ENCODE assay signal across 10 cellular contexts in genomic region chr12:14885718-14886201, GRCh38. TPM values are rescaled to one million over a fixed set of nuclear protein-coding genes. Genes with fewer than 3 reads are reported as not detected.
DNase-seq lines count a peak whose midpoint lies in the region; ATAC-seq and TF ChIP-seq lines count a peak whose summit lies in the region.
"Had no signal": no experiment of that assay in that cellular context is flagged by ENCODE, and none has a peak within 500 bp of the region (broad histone marks: within the 10 kb centered on the region; RNA-seq: fewer than 3 reads in every experiment).

TSS of gene MGP (minus strand) at chr12:14885854. CDS start at chr12:14885791, 63 bp downstream.

- no peak within 1 kb of the TSS for H2AFZ ChIP-seq in HCT116 (ENCODE audit: low read depth, low read length, poor library complexity, severe bottlenecking)

- TF ChIP-seq POLR2A in HCT116 (IDR thresholded peaks at IDR 0.05; ENCODE audit: borderline replicate concordance, extremely low read depth, insufficient read depth, insufficient read length) = no peak

- H3K4ac ChIP-seq in mesendoderm (ENCODE audit: low read depth, low read length) = no peak within 1 kb of the TSS

- no peaks in the 10 kb centered on the region for H3K79me1 ChIP-seq in mesendoderm (ENCODE audit: low read length)

- H3K9ac ChIP-seq in HCT116 (ENCODE audit: low read length) (no peak within 1 kb of the TSS), mesendoderm (ENCODE audit: low read length) (no peak within 1 kb of the TSS)

- H2BK120ac ChIP-seq in mesendoderm (ENCODE audit: low read depth, low read length) = no peak within 1 kb of the TSS

- no peak within 1 kb of the TSS for H4K8ac ChIP-seq in mesendoderm (ENCODE audit: low read depth, low read length)

- H3K56ac ChIP-seq in mesendoderm (ENCODE audit: low read length) = no peak within 1 kb of the TSS

- no peaks in the 10 kb centered on the region for H3K9me2 ChIP-seq in HCT116 (ENCODE audit: insufficient read depth)

- H3K4me1 Mint-ChIP-seq in activated naive CD8-positive, alpha-beta T cell treated with anti-CD3 and anti-CD28 coated beads, Interleukin-2, amount 10 ng/mL, durations not matched to agents 7 days and 5 days = peaks cover 15% of the 10 kb centered on the region
- H3K4me1 Mint-ChIP-seq in stimulated activated memory B cell treated with anti-CD40 and anti-IgM and Interleukin-4, amounts not matched to agents 10 μg/mL and 1 μg/mL and 100 μg/mL, for 72 hours = peaks cover 25% of the 10 kb centered on the region

- no peaks in the 10 kb centered on the region for H3K36me3 ChIP-seq in HCT116 (ENCODE audit: control insufficient read depth in 1 of 2, insufficient read depth in 2 of 2, low read length in 2 of 2)
- no peaks in the 10 kb centered on the region for H3K36me3 ChIP-seq in mesendoderm (ENCODE audit: control insufficient read depth, insufficient read depth, low read length)

- H3K18ac ChIP-seq in mesendoderm (ENCODE audit: low read length) = no peak within 1 kb of the TSS

- H3K79me2 ChIP-seq in HCT116 (ENCODE audit: insufficient read depth, low read length) (no peaks in the 10 kb centered on the region), mesendoderm (ENCODE audit: control insufficient read depth, insufficient read depth, low read length) (no peaks in the 10 kb centered on the region)

- RAD21 ChIA-PET in HCT116 (lab: Charles Lee; ENCODE audit: low non-redundant PET in 1 of 2, low total read pairs in 2 of 2, uncharacterized antibody in 2 of 2, unreplicated experiment in 2 of 2) = no interaction called here

- H3K9me3 ChIP-seq in HCT116 (ENCODE audit: control insufficient read depth in 1 of 2, insufficient read depth in 1 of 2, low read depth in 1 of 2, low read length in 2 of 2) (no peaks in the 10 kb centered on the region), right cardiac atrium (ENCODE audit: control insufficient read depth, low read length) (no peaks in the 10 kb centered on the region)

- no peaks in the 10 kb centered on the region; the same call in 1 of the 2 replicates for H4K20me1 ChIP-seq in HCT116 (ENCODE audit: insufficient read depth)

- intact Hi-C loops in HCT116 (cut with micrococcal nuclease) = no loop called here
- intact Hi-C loops in right cardiac atrium (cut with DNase I) = loop anchor here in 3 of 4 donors (5.0 kb wide), 2 partner anchors 33 to 38 kb away; no protein-coding TSS in a partner anchor

- POLR2A ChIA-PET in HCT116 (lab: Charles Lee) = no interaction called here
- POLR2A ChIA-PET in activated naive CD8-positive, alpha-beta T cell treated with anti-CD3 and anti-CD28 coated beads, Interleukin-2, amount 10 ng/mL, durations not matched to agents 7 days and 5 days (lab: Charles Lee) = no interaction called here

- H3K27ac Mint-ChIP-seq in activated naive CD8-positive, alpha-beta T cell treated with anti-CD3 and anti-CD28 coated beads, Interleukin-2, amount 10 ng/mL, durations not matched to agents 7 days and 5 days = no peak within 1 kb of the TSS
- peak within 1 kb of the TSS; percentile 23 for H3K27ac Mint-ChIP-seq in stimulated activated memory B cell treated with anti-CD40 and anti-IgM and Interleukin-4, amounts not matched to agents 10 μg/mL and 1 μg/mL and 100 μg/mL, for 72 hours
- H3K27ac Mint-ChIP-seq: T-helper 1 cell treated with Interleukin-12 subunit alpha and Interleukin-12 subunit beta and Interleukin-4 antibody, amounts not matched to agents 30 μg/mL and 1 μg/mL, for 36 hours had no signal

- H3K9me3 Mint-ChIP-seq in activated naive CD8-positive, alpha-beta T cell treated with anti-CD3 and anti-CD28 coated beads, Interleukin-2, amount 10 ng/mL, durations not matched to agents 7 days and 5 days = peaks cover 3% of the 10 kb centered on the region
- no peaks in the 10 kb centered on the region for H3K9me3 Mint-ChIP-seq in stimulated activated memory B cell treated with anti-CD40 and anti-IgM and Interleukin-4, amounts not matched to agents 10 μg/mL and 1 μg/mL and 100 μg/mL, for 72 hours

- no peak within 1 kb of the TSS for H2BK15ac ChIP-seq in mesendoderm (replicated peaks; ENCODE audit: low read depth)

- H2AK5ac ChIP-seq in mesendoderm (ENCODE audit: low read length) = no peak within 1 kb of the TSS

- no peak within 1 kb of the TSS for H2BK5ac ChIP-seq in mesendoderm (ENCODE audit: low read length)

- no peak within 1 kb of the TSS for H3K23ac ChIP-seq in mesendoderm (ENCODE audit: low read length)

- 18% methylated on average over 6 of the region's 6 CpGs for WGBS in right cardiac atrium
- no CpG with 5 or more reads among the region's 6 CpGs for WGBS in mesendoderm (ENCODE audit: extremely low coverage, insufficient coverage, low lambda C conversion rate)

- ATAC-seq in HCT116 (no peak), right cardiac atrium (peak; percentile 92 to 94)
- ATAC-seq in activated naive CD8-positive, alpha-beta T cell treated with anti-CD3 and anti-CD28 coated beads, Interleukin-2, amount 10 ng/mL, durations not matched to agents 7 days and 5 days (ENCODE audit: low read depth) = no peak
- no peak for ATAC-seq in stimulated activated memory B cell treated with anti-CD40 and anti-IgM and Interleukin-4, amounts not matched to agents 10 μg/mL and 1 μg/mL and 100 μg/mL, for 72 hours

- peaks cover 12% of the 10 kb centered on the region for H3K27me3 Mint-ChIP-seq in activated naive CD8-positive, alpha-beta T cell treated with anti-CD3 and anti-CD28 coated beads, Interleukin-2, amount 10 ng/mL, durations not matched to agents 7 days and 5 days
- H3K27me3 Mint-ChIP-seq in stimulated activated memory B cell treated with anti-CD40 and anti-IgM and Interleukin-4, amounts not matched to agents 10 μg/mL and 1 μg/mL and 100 μg/mL, for 72 hours = peaks cover 32% of the 10 kb centered on the region

- H3K36me3 Mint-ChIP-seq in activated naive CD8-positive, alpha-beta T cell treated with anti-CD3 and anti-CD28 coated beads, Interleukin-2, amount 10 ng/mL, durations not matched to agents 7 days and 5 days = peaks cover 8% of the 10 kb centered on the region
- H3K36me3 Mint-ChIP-seq in stimulated activated memory B cell treated with anti-CD40 and anti-IgM and Interleukin-4, amounts not matched to agents 10 μg/mL and 1 μg/mL and 100 μg/mL, for 72 hours = no peaks in the 10 kb centered on the region

- H3K4me3 ChIP-seq in HCT116 (replicated peaks in 1 of 2; ENCODE audit: low read depth in 1 of 2, low read length in 2 of 2) = no peak within 1 kb of the TSS
- H3K4me3 ChIP-seq in right cardiac atrium (ENCODE audit: low read length) = peak within 1 kb of the TSS; percentile 66
- H3K4me3 ChIP-seq in mesendoderm (ENCODE audit: low read length) = no peak within 1 kb of the TSS

- H3K27me3 ChIP-seq in HCT116 (ENCODE audit: insufficient read depth, low read length) = no peaks in the 10 kb centered on the region
- H3K27me3 ChIP-seq in right cardiac atrium (ENCODE audit: control insufficient read depth, insufficient read depth) = no peaks in the 10 kb centered on the region
- H3K27me3 ChIP-seq in mesendoderm (ENCODE audit: insufficient read depth, low read length, poor library complexity) = no peaks in the 10 kb centered on the region

- H3K4me1 ChIP-seq in HCT116 (ENCODE audit: control insufficient read depth in 1 of 2, insufficient read depth in 2 of 2, low read length in 2 of 2) (no peaks in the 10 kb centered on the region; a peak in 1 of 4 replicates), right cardiac atrium (ENCODE audit: control insufficient read depth, insufficient read depth, low read length) (peaks cover 6% of the 10 kb centered on the region), mesendoderm (ENCODE audit: control insufficient read depth, low read depth, low read length) (no peaks in the 10 kb centered on the region)

- H3K27ac ChIP-seq in HCT116 (ENCODE audit: low read depth, low read length) = no peak within 1 kb of the TSS
- peak within 1 kb of the TSS; percentile 95 for H3K27ac ChIP-seq in right cardiac atrium (ENCODE audit: low read length)
- H3K27ac ChIP-seq in mesendoderm (ENCODE audit: low read depth, low read length) = no peak within 1 kb of the TSS

- no peak for TF ChIP-seq RAD21 in HCT116 (IDR thresholded peaks at IDR 0.05; ENCODE audit: low read depth)

- H3K4me2 ChIP-seq in HCT116 (ENCODE audit: low read length) (0 out of 2 replicates have a peak within 1 kb of the TSS, but pooled peaks have one; percentile 5), mesendoderm (ENCODE audit: low read length) (no peak within 1 kb of the TSS)

- no peak within 1 kb of the TSS for H4K5ac ChIP-seq in mesendoderm (ENCODE audit: low read length)

- DNase-seq in HCT116 (ENCODE audit: low read depth, low spot score) (no peak), right cardiac atrium (peak; percentile 64 to 84 (median 77)), mesendoderm (no peak), NCI-H2029 (lab: John Stamatoyannopoulos, UW) (no peak), putamen (ENCODE audit: low spot score) (no peak)
- no peak for DNase-seq in activated naive CD8-positive, alpha-beta T cell treated with anti-CD3 and anti-CD28 coated beads, Interleukin-2, amount 10 ng/mL, durations not matched to agents 7 days and 5 days
- DNase-seq in effector CD8-positive, alpha-beta T cell (lab: John Stamatoyannopoulos, UW) = no peak

- no peak for TF ChIP-seq CTCF in HCT116 (IDR thresholded peaks at IDR 0.05 in 2 of 3, conservative IDR thresholded peaks at IDR 0.05 in 1 of 3; ENCODE audit: borderline replicate concordance in 1 of 3, insufficient read depth in 1 of 3, low read depth in 2 of 3, low read length in 2 of 3)

- no TSS peak for BruUV-seq in HCT116 (replicated peaks; lab: Mats Ljungman, UMichigan)

- peak within 1 kb of the TSS; percentile 51 for H3K4me3 Mint-ChIP-seq in activated naive CD8-positive, alpha-beta T cell treated with anti-CD3 and anti-CD28 coated beads, Interleukin-2, amount 10 ng/mL, durations not matched to agents 7 days and 5 days
- no peak within 1 kb of the TSS for H3K4me3 Mint-ChIP-seq in stimulated activated memory B cell treated with anti-CD40 and anti-IgM and Interleukin-4, amounts not matched to agents 10 μg/mL and 1 μg/mL and 100 μg/mL, for 72 hours
- H3K4me3 Mint-ChIP-seq: T-helper 1 cell treated with Interleukin-12 subunit alpha and Interleukin-12 subunit beta and Interleukin-4 antibody, amounts not matched to agents 30 μg/mL and 1 μg/mL, for 36 hours had no signal

- CTCF ChIA-PET in HCT116 (lab: Charles Lee) = no interaction called here

TF ChIP-seq in HCT116, 20 proteins besides CTCF, POLR2A, EP300 and RAD21 (continues in another document):
- TF ChIP-seq CEBPB (IDR thresholded peaks at IDR 0.05; ENCODE audit: low read depth) (no peak), YY1 (IDR thresholded peaks at IDR 0.05; ENCODE audit: extremely low read depth, insufficient replicate concordance, low read depth, low read length) (no peak), ZFX (IDR thresholded peaks at IDR 0.05) (no peak)

RNA-seq across cellular contexts. Expression of gene MGP, which starts in this region (rescaled TPM):
- total RNA-seq in HCT116 (2021; ENCODE audit: unreplicated experiment) (1.3 TPM), right cardiac atrium (1,000 to 10,000 TPM in 3 of 4 donors, 100 to 1,000 TPM in 1; 660 to 1,578 (median 1,064) TPM)
- polyA plus RNA-seq in HCT116 (2012) = 0.05 TPM in 1 of 2 replicates, not detected in the other
- total RNA-seq in activated naive CD8-positive, alpha-beta T cell treated with anti-CD3 and anti-CD28 coated beads, Interleukin-2, amount 10 ng/mL, durations not matched to agents 7 days and 5 days = under 1 TPM; 0.44 to 0.60 TPM
- polyA plus RNA-seq in right cardiac atrium = 841 TPM
- not detected for polyA plus RNA-seq in mesendoderm (2013, experiment 1 of 2)
- not detected for polyA plus RNA-seq in mesendoderm (2013, experiment 2 of 2)
- total RNA-seq: H1 had no signal
- polyA plus RNA-seq: H1 had no signal

Comparison
In these comparisons a context has a peak if more than half of its experiments do, and no peak if none do; other contexts are left out.
1. RNA of gene MGP (total RNA-seq): 660 to 1,578 TPM in right cardiac atrium; 1.3 TPM in HCT116 (single experiment) and 0.44 to 0.60 TPM in activated naive CD8-positive, alpha-beta T cell treated with anti-CD3 and anti-CD28 coated beads, Interleukin-2, amount 10 ng/mL, durations not matched to agents 7 days and 5 days; every median in the first group is over 100 times any median in the second.
2. ATAC-seq: peak in right cardiac atrium (2 of 2); none in HCT116 (single experiment), activated naive CD8-positive, alpha-beta T cell treated with anti-CD3 and anti-CD28 coated beads, Interleukin-2, amount 10 ng/mL, durations not matched to agents 7 days and 5 days (single experiment) and stimulated activated memory B cell treated with anti-CD40 and anti-IgM and Interleukin-4, amounts not matched to agents 10 μg/mL and 1 μg/mL and 100 μg/mL, for 72 hours (single experiment).
3. DNase-seq: peak in right cardiac atrium (3 of 3); none in HCT116 (single experiment), activated naive CD8-positive, alpha-beta T cell treated with anti-CD3 and anti-CD28 coated beads, Interleukin-2, amount 10 ng/mL, durations not matched to agents 7 days and 5 days (single experiment), mesendoderm (single experiment), NCI-H2029 (single experiment), effector CD8-positive, alpha-beta T cell (single experiment) and putamen (single experiment).